17 cellular contexts compared by ENCODE assay signal in genomic region chr16:70483426-70483825, GRCh38. TPM values are rescaled to one million over a fixed set of nuclear protein-coding genes. Genes with fewer than 3 reads are reported as not detected.
DNase-seq lines count a peak whose midpoint lies in the region; ATAC-seq and TF ChIP-seq lines count a peak whose summit lies in the region.
"Had no signal": no experiment of that assay in that cellular context is flagged by ENCODE, and none has a peak within 500 bp of the region (broad histone marks: within the 10 kb centered on the region; RNA-seq: fewer than 3 reads in every experiment).

No MANE protein-coding gene starts in this region.

- no peaks in the 10 kb centered on the region for H3K36me3 Mint-ChIP-seq in activated naive CD8-positive, alpha-beta T cell
- H3K36me3 Mint-ChIP-seq in activated naive CD8-positive, alpha-beta T cell treated with anti-CD3 and anti-CD28 coated beads, Interleukin-2, amount 50 U/mL, for 24 hours (ENCODE audit: low read depth): peaks cover 2% of the 10 kb centered on the region
- H3K36me3 Mint-ChIP-seq in stimulated activated naive B cell treated with anti-CD40 and anti-IgM and Interleukin-4, amounts not matched to agents 10 μg/mL and 1 μg/mL and 100 μg/mL, for 72 hours: peaks cover 22 to 37% of the 10 kb centered on the region in 2 donors
- H3K36me3 Mint-ChIP-seq in natural killer cell: no peaks in the 10 kb centered on the region

- intact Hi-C loops in natural killer cell (cut with micrococcal nuclease): no loop called here

- ATAC-seq in activated naive CD8-positive, alpha-beta T cell treated with anti-CD3 and anti-CD28 coated beads, Interleukin-2, amount 50 U/mL, for 24 hours: no peak
- ATAC-seq in GM21825 (IDR thresholded peaks at IDR 0.05; ENCODE audit: unreplicated experiment): peak; percentile 54
- peak in 1 of 2 donors; percentile 33 for ATAC-seq in stimulated activated naive B cell treated with anti-CD40 and anti-IgM and Interleukin-4, amounts not matched to agents 10 μg/mL and 1 μg/mL and 100 μg/mL, for 72 hours (replicated peaks)
- ATAC-seq in natural killer cell: no peak
- ATAC-seq: heart left ventricle, HepG2 had no signal

- TF ChIP-seq CTCF in natural killer cell (IDR thresholded peaks at IDR 0.05): no peak

- no peak overlapping the region for H3K4me3 Mint-ChIP-seq in activated naive CD8-positive, alpha-beta T cell
- H3K4me3 Mint-ChIP-seq in activated naive CD8-positive, alpha-beta T cell treated with anti-CD3 and anti-CD28 coated beads, Interleukin-2, amount 50 U/mL, for 24 hours: no peak overlapping the region
- H3K4me3 Mint-ChIP-seq in stimulated activated naive B cell treated with anti-CD40 and anti-IgM and Interleukin-4, amounts not matched to agents 10 μg/mL and 1 μg/mL and 100 μg/mL, for 72 hours: no peak overlapping the region
- H3K4me3 Mint-ChIP-seq in natural killer cell: no peak overlapping the region

- no peaks in the 10 kb centered on the region for H3K27me3 Mint-ChIP-seq in activated naive CD8-positive, alpha-beta T cell
- H3K27me3 Mint-ChIP-seq in activated naive CD8-positive, alpha-beta T cell treated with anti-CD3 and anti-CD28 coated beads, Interleukin-2, amount 50 U/mL, for 24 hours: no peaks in the 10 kb centered on the region
- H3K27me3 Mint-ChIP-seq in stimulated activated naive B cell treated with anti-CD40 and anti-IgM and Interleukin-4, amounts not matched to agents 10 μg/mL and 1 μg/mL and 100 μg/mL, for 72 hours: no peaks in the 10 kb centered on the region
- H3K27me3 Mint-ChIP-seq in natural killer cell (ENCODE audit: low read depth in 2 of 2): no peaks in the 10 kb centered on the region

- no peak for DNase-seq in activated naive CD8-positive, alpha-beta T cell treated with anti-CD3 and anti-CD28 coated beads, Interleukin-2, amount 50 U/mL, for 24 hours
- DNase-seq in NAMALWA (ENCODE audit: low spot score) (peak; percentile 87), NCI-H345 treated with DMSO at 0.1 percent for 48 hours (lab: John Stamatoyannopoulos, UW; ENCODE audit: unreplicated experiment) (no peak), HCEC 1CT (no peak), natural killer cell (no peak)
- no peak for DNase-seq in stimulated activated naive B cell treated with anti-CD40 and anti-IgM and Interleukin-4, amounts not matched to agents 10 μg/mL and 1 μg/mL and 100 μg/mL, for 72 hours
- DNase-seq: activated CD4-positive, alpha-beta T cell treated with anti-CD3 and anti-CD28 coated beads for 48 hours; aorta; cortex of kidney; heart left ventricle; kidney glomerular epithelial cell; NCI-H1092 treated with DMSO at 0.1 percent for 48 hours; NCI-H526; testis had no signal

- H3K4me1 Mint-ChIP-seq in activated naive CD8-positive, alpha-beta T cell (ENCODE audit: low read depth): no peaks in the 10 kb centered on the region
- peaks cover 2% of the 10 kb centered on the region for H3K4me1 Mint-ChIP-seq in activated naive CD8-positive, alpha-beta T cell treated with anti-CD3 and anti-CD28 coated beads, Interleukin-2, amount 50 U/mL, for 24 hours
- H3K4me1 Mint-ChIP-seq in stimulated activated naive B cell treated with anti-CD40 and anti-IgM and Interleukin-4, amounts not matched to agents 10 μg/mL and 1 μg/mL and 100 μg/mL, for 72 hours: peaks cover 5 to 8% of the 10 kb centered on the region in 2 donors
- no peaks in the 10 kb centered on the region for H3K4me1 Mint-ChIP-seq in natural killer cell

- peak overlapping the region; percentile 46 for H3K27ac Mint-ChIP-seq in activated naive CD8-positive, alpha-beta T cell
- H3K27ac Mint-ChIP-seq in activated naive CD8-positive, alpha-beta T cell treated with anti-CD3 and anti-CD28 coated beads, Interleukin-2, amount 50 U/mL, for 24 hours: no peak overlapping the region
- H3K27ac Mint-ChIP-seq in stimulated activated naive B cell treated with anti-CD40 and anti-IgM and Interleukin-4, amounts not matched to agents 10 μg/mL and 1 μg/mL and 100 μg/mL, for 72 hours: peak overlapping the region; percentile 20
- H3K27ac Mint-ChIP-seq in natural killer cell: no peak overlapping the region

- no peaks in the 10 kb centered on the region for H3K9me3 Mint-ChIP-seq in activated naive CD8-positive, alpha-beta T cell (ENCODE audit: low read depth)
- no peaks in the 10 kb centered on the region for H3K9me3 Mint-ChIP-seq in activated naive CD8-positive, alpha-beta T cell treated with anti-CD3 and anti-CD28 coated beads, Interleukin-2, amount 50 U/mL, for 24 hours
- H3K9me3 Mint-ChIP-seq in stimulated activated naive B cell treated with anti-CD40 and anti-IgM and Interleukin-4, amounts not matched to agents 10 μg/mL and 1 μg/mL and 100 μg/mL, for 72 hours: no peaks in the 10 kb centered on the region
- no peaks in the 10 kb centered on the region for H3K9me3 Mint-ChIP-seq in natural killer cell

RNA-seq across cellular contexts. Expression of gene FCSK, which starts 29.0 kb away (rescaled TPM):
- total RNA-seq in natural killer cell: 10 to 100 TPM; 28.5 to 33.0 (median 29.6) TPM

RNA-seq across cellular contexts. Expression of gene COG4, which starts 39.9 kb away (rescaled TPM):
- total RNA-seq in natural killer cell: 10 to 100 TPM; 29.5 to 44.4 (median 31.6) TPM

RNA-seq across cellular contexts. Expression of gene SF3B3, which starts 40.2 kb away (rescaled TPM):
- 100 to 1,000 TPM; 164 to 220 (median 173) TPM for total RNA-seq in natural killer cell

RNA-seq across cellular contexts. Expression of gene ST3GAL2, which starts 44.5 kb away (rescaled TPM):
- 10 to 100 TPM; 25.9 to 39.1 (median 36.9) TPM for total RNA-seq in natural killer cell

Comparison
In these comparisons a context has a peak if more than half of its experiments do, and no peak if none do; other contexts are left out.
1. H3K27ac Mint-ChIP-seq: peak in activated naive CD8-positive, alpha-beta T cell (single experiment) and stimulated activated naive B cell treated with anti-CD40 and anti-IgM and Interleukin-4, amounts not matched to agents 10 μg/mL and 1 μg/mL and 100 μg/mL, for 72 hours (single experiment); none in activated naive CD8-positive, alpha-beta T cell treated with anti-CD3 and anti-CD28 coated beads, Interleukin-2, amount 50 U/mL, for 24 hours (single experiment) and natural killer cell (0 of 2).